In the genomic region with DNA sequence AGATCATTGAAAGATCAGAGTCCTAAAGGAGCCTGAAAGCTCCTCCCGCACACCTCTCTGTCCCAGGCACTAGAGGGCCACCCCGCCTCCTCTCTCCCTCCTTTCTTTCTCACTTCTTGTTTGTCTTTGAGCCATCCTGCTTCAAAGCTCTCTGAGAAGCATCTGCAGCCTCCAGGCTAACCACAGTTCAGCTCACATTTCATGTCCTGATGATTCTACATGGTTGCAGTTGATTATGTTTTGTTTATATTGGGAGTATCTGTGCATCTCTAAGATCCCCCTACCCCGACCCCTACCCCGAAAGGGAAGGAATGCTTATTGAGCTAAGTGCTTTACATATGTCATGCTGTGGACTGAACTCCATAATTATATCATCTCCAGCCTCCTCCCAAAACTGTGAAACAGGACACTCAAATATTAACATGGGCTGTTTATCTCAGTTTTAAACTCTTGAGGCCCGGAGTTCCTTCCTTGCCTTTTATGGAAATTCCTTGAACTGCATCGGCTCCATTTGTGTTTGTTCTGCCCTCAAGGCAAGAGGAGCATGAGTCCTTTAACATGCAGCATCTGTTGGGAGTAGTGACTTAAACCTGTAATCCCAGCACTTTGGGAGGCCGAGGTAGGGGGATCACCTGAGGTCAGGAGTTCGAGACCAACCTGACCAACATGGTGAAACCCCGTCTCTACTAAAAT, we compare ENCODE assay signal across 1 cellular context.
TF ChIP-seq lines count a peak whose summit lies in the region.

No MANE protein-coding gene starts in this region.

TF ChIP-seq in H1, 55 proteins besides CTCF, POLR2A, EP300 and RAD21:
- no peak for TF ChIP-seq CHD1 (IDR thresholded peaks at IDR 0.05; ENCODE audit: low read depth, low read length)
- peak; percentile 21; the same call in 1 of the 2 replicates for TF ChIP-seq SRF (IDR thresholded peaks at IDR 0.05; ENCODE audit: low read depth, low read length)
